29 cellular contexts compared by ENCODE assay signal in the genomic region with DNA sequence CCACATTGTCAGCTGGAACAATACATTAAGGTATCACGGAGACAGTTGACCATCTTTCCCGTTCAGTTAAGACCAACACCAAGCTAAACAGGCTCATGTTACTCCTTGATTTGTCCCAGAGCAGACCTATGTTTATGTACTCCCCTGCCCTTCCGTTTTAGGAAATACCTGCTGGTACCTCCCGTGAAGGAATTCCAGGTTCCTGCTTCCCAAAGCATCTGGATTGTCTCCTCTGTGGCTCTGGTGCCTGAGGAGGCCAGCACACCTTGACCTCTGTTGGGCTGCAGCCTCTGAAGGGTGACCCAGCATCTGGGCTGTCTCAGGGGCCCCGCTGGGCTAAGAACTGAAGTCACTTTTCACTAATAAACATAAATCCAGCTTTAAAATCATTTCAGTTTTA.
"Had no signal": no experiment of that assay in that cellular context is flagged by ENCODE, and none has a peak within 500 bp of the region (broad histone marks: within the 10 kb centered on the region; RNA-seq: fewer than 3 reads in every experiment).

No MANE protein-coding gene starts in this region.

- H3K4me3 ChIP-seq: heart right ventricle, suprapubic skin, tibial artery had no signal

- H3K27me3 Mint-ChIP-seq: activated naive CD4-positive, alpha-beta T cell treated with anti-CD3 and anti-CD28 coated beads, Interleukin-2, amount 10 ng/mL, durations not matched to agents 7 days and 5 days; effector memory CD8-positive, alpha-beta T cell had no signal

- DNase-seq: activated CD4-positive, alpha-beta T cell treated with anti-CD3 and anti-CD28 coated beads for 4 hours; activated CD4-positive, alpha-beta T cell treated with anti-CD3 and anti-CD28 coated beads, Interleukin-2, amount 50 U/mL, for 48 hours; activated CD8-positive, alpha-beta memory T cell treated with anti-CD3 and anti-CD28 coated beads for 24 hours; activated effector memory CD4-positive, alpha-beta T cell treated with anti-CD3 and anti-CD28 coated beads, Interleukin-2, amount 50 U/mL, for 16 hours; activated naive CD4-positive, alpha-beta T cell treated with anti-CD3 and anti-CD28 coated beads, Interleukin-2, amount 10 ng/mL, durations not matched to agents 7 days and 5 days; activated T-cell treated with anti-CD3 and anti-CD28 coated beads, Interleukin-2, amount 50 U/mL, for 1 hour; amniotic stem cell; brain microvascular endothelial cell; cortex of kidney; effector memory CD8-positive, alpha-beta T cell; foreskin keratinocyte; heart right ventricle; left cardiac atrium; mammary epithelial cell; midbrain; naive thymus-derived CD8-positive, alpha-beta T cell; nucleus accumbens; posterior cingulate gyrus; right cardiac atrium; stimulated activated naive CD4-positive, alpha-beta T cell; T-helper 1 cell; tibial artery had no signal

- H3K36me3 Mint-ChIP-seq: activated naive CD4-positive, alpha-beta T cell treated with anti-CD3 and anti-CD28 coated beads, Interleukin-2, amount 10 ng/mL, durations not matched to agents 7 days and 5 days; naive thymus-derived CD8-positive, alpha-beta T cell had no signal

- H3K4me3 Mint-ChIP-seq: activated naive CD4-positive, alpha-beta T cell treated with anti-CD3 and anti-CD28 coated beads, Interleukin-2, amount 10 ng/mL, durations not matched to agents 7 days and 5 days; activated T-helper 1 cell treated with anti-CD3 and anti-CD28 coated beads, Interleukin-12 subunit alpha, Interleukin-12 subunit beta, Interleukin-2, Interleukin-4 antibody, amounts not matched to agents 30 ng/mL and 10 ng/mL and 1 ng/mL, durations not matched to agents 14 hours and 24 hours and 36 hours; effector memory CD8-positive, alpha-beta T cell; naive thymus-derived CD8-positive, alpha-beta T cell; neural crest cell; T-helper 2 cell treated with Interferon-gamma antibody and Interleukin-4, amounts not matched to agents 5 μg/mL and 100 μg/mL, for 36 hours had no signal

- ATAC-seq: effector memory CD8-positive, alpha-beta T cell; esophagus mucosa; foreskin keratinocyte; heart right ventricle; left cardiac atrium; naive thymus-derived CD8-positive, alpha-beta T cell; right cardiac atrium had no signal

- H3K9me3 Mint-ChIP-seq: activated naive CD4-positive, alpha-beta T cell treated with anti-CD3 and anti-CD28 coated beads, Interleukin-2, amount 10 ng/mL, durations not matched to agents 7 days and 5 days; activated T-helper 1 cell treated with anti-CD3 and anti-CD28 coated beads, Interleukin-12 subunit alpha, Interleukin-12 subunit beta, Interleukin-2, Interleukin-4 antibody, amounts not matched to agents 30 ng/mL and 10 ng/mL and 1 ng/mL, durations not matched to agents 14 hours and 24 hours and 36 hours; effector memory CD8-positive, alpha-beta T cell; T-helper 2 cell treated with Interferon-gamma antibody and Interleukin-4, amounts not matched to agents 5 μg/mL and 100 μg/mL, for 36 hours had no signal

- H3K27ac ChIP-seq: brain microvascular endothelial cell, foreskin keratinocyte, heart right ventricle, suprapubic skin, tibial artery had no signal

- H3K27ac Mint-ChIP-seq: activated naive CD4-positive, alpha-beta T cell treated with anti-CD3 and anti-CD28 coated beads, Interleukin-2, amount 10 ng/mL, durations not matched to agents 7 days and 5 days; activated T-helper 1 cell treated with anti-CD3 and anti-CD28 coated beads, Interleukin-12 subunit alpha, Interleukin-12 subunit beta, Interleukin-2, Interleukin-4 antibody, amounts not matched to agents 30 ng/mL and 10 ng/mL and 1 ng/mL, durations not matched to agents 14 hours and 24 hours and 36 hours; effector memory CD8-positive, alpha-beta T cell; naive thymus-derived CD8-positive, alpha-beta T cell; T-helper 2 cell treated with Interferon-gamma antibody and Interleukin-4, amounts not matched to agents 5 μg/mL and 100 μg/mL, for 36 hours had no signal

- H3K9me3 ChIP-seq: suprapubic skin, tibial artery had no signal

- H3K4me1 Mint-ChIP-seq: activated naive CD4-positive, alpha-beta T cell treated with anti-CD3 and anti-CD28 coated beads, Interleukin-2, amount 10 ng/mL, durations not matched to agents 7 days and 5 days; naive thymus-derived CD8-positive, alpha-beta T cell had no signal

- H3K4me1 ChIP-seq: foreskin keratinocyte, heart right ventricle, suprapubic skin, tibial artery had no signal

- H3K36me3 ChIP-seq: brain microvascular endothelial cell, heart right ventricle, suprapubic skin, tibial artery had no signal

- FAIRE-seq: astrocyte, keratinocyte had no signal

- H3K27me3 ChIP-seq: brain microvascular endothelial cell, foreskin keratinocyte, heart right ventricle, suprapubic skin, tibial artery had no signal
